ENCODE assay signal across 18 cellular contexts in the genomic region with DNA sequence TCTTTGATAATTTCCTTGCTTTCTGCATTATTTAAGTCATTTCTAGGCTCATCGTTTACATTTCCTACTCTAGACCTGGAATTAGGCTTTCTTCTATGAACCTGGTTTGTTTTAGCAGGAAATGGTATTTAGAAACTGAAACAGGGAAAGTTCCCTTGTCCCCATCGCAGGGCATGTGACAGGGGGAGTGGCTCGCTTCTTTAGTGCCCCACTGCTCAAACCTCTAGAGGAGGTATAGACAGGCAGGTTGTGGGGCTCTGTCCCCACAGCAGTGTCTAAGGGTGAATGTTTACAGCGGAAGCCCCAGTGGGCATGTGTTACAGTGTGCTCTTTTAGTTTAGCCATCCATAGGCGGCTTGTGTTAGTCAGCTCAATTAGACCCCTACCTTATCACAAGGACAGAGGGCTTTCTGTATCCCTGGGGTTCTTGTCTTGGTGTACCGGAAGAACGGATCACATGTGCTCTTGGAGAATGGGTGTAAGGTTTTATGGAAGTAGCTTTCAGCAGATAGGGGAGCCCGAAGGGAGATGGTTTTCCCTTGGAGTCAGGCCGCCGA. TPM values are rescaled to one million over a fixed set of nuclear protein-coding genes. Genes with fewer than 3 reads are reported as not detected.
DNase-seq lines count a peak whose midpoint lies in the region; ATAC-seq and TF ChIP-seq lines count a peak whose summit lies in the region.
"Had no signal": no experiment of that assay in that cellular context is flagged by ENCODE, and none has a peak within 500 bp of the region (broad histone marks: within the 10 kb centered on the region; RNA-seq: fewer than 3 reads in every experiment).

No MANE protein-coding gene starts in this region.

- H3K9ac ChIP-seq in MM.1S (ENCODE audit: low read length) = no peak overlapping the region
- H3K9ac ChIP-seq: SK-N-SH had no signal

- no peaks in the 10 kb centered on the region for H3F3A ChIP-seq in MM.1S (ENCODE audit: insufficient read depth, low read length)

- no peak overlapping the region for H3K27ac ChIP-seq in MM.1S (ENCODE audit: low read length)
- H3K27ac ChIP-seq: PC-9 had no signal

- H2AFZ ChIP-seq in MM.1S (ENCODE audit: low read length) = no peak overlapping the region
- H2AFZ ChIP-seq: PC-9 had no signal

- no peak overlapping the region for H3K4me3 ChIP-seq in MM.1S (ENCODE audit: low read length)
- H3K4me3 ChIP-seq: HAP-1, PC-9 had no signal

- H3K9me3 Mint-ChIP-seq in activated naive CD8-positive, alpha-beta T cell treated with anti-CD3 and anti-CD28 coated beads, Interleukin-2, amount 10 ng/mL, durations not matched to agents 7 days and 5 days = no peaks in the 10 kb centered on the region
- no peaks in the 10 kb centered on the region for H3K9me3 Mint-ChIP-seq in activated naive CD8-positive, alpha-beta T cell treated with anti-CD3 and anti-CD28 coated beads, Interleukin-2, amount 50 U/mL, for 24 hours
- no peaks in the 10 kb centered on the region for H3K9me3 Mint-ChIP-seq in activated T-helper 17 cell treated with anti-CD3 and anti-CD28 coated beads, Interleukin-2, amount 50 U/mL, for 72 hours
- H3K9me3 Mint-ChIP-seq: CD8-positive, alpha-beta memory T cell had no signal

- no peaks in the 10 kb centered on the region for H3K27me3 Mint-ChIP-seq in activated naive CD8-positive, alpha-beta T cell treated with anti-CD3 and anti-CD28 coated beads, Interleukin-2, amount 10 ng/mL, durations not matched to agents 7 days and 5 days
- H3K27me3 Mint-ChIP-seq in activated naive CD8-positive, alpha-beta T cell treated with anti-CD3 and anti-CD28 coated beads, Interleukin-2, amount 50 U/mL, for 24 hours = no peaks in the 10 kb centered on the region
- H3K27me3 Mint-ChIP-seq in activated T-helper 17 cell treated with anti-CD3 and anti-CD28 coated beads, Interleukin-2, amount 50 U/mL, for 72 hours = no peaks in the 10 kb centered on the region
- H3K27me3 Mint-ChIP-seq: CD8-positive, alpha-beta memory T cell had no signal

- peak overlapping the region; percentile 52; the same call in 1 of the 2 replicates for H3K4me2 ChIP-seq in MM.1S (ENCODE audit: low read depth, low read length)
- H3K4me2 ChIP-seq: PC-9, SK-N-SH had no signal

- H3K27ac Mint-ChIP-seq in activated naive CD8-positive, alpha-beta T cell treated with anti-CD3 and anti-CD28 coated beads, Interleukin-2, amount 10 ng/mL, durations not matched to agents 7 days and 5 days = peak overlapping the region; percentile 73
- no peak overlapping the region for H3K27ac Mint-ChIP-seq in activated naive CD8-positive, alpha-beta T cell treated with anti-CD3 and anti-CD28 coated beads, Interleukin-2, amount 50 U/mL, for 24 hours
- peak overlapping the region; percentile 36 for H3K27ac Mint-ChIP-seq in activated T-helper 17 cell treated with anti-CD3 and anti-CD28 coated beads, Interleukin-2, amount 50 U/mL, for 72 hours

- H3K36me3 Mint-ChIP-seq in activated naive CD8-positive, alpha-beta T cell treated with anti-CD3 and anti-CD28 coated beads, Interleukin-2, amount 10 ng/mL, durations not matched to agents 7 days and 5 days = peaks cover 6% of the 10 kb centered on the region
- peaks cover 2% of the 10 kb centered on the region for H3K36me3 Mint-ChIP-seq in activated naive CD8-positive, alpha-beta T cell treated with anti-CD3 and anti-CD28 coated beads, Interleukin-2, amount 50 U/mL, for 24 hours (ENCODE audit: low read depth)
- no peaks in the 10 kb centered on the region for H3K36me3 Mint-ChIP-seq in activated T-helper 17 cell treated with anti-CD3 and anti-CD28 coated beads, Interleukin-2, amount 50 U/mL, for 72 hours (ENCODE audit: low read depth)

- H3K4me1 ChIP-seq in MM.1S (ENCODE audit: low read length) = peaks cover 8% of the 10 kb centered on the region
- H3K4me1 ChIP-seq: BE2C, HAP-1 had no signal

- no peaks in the 10 kb centered on the region for H3K36me3 ChIP-seq in MM.1S (replicated peaks; ENCODE audit: insufficient read depth, low read length)

- H3K9me3 ChIP-seq in MM.1S (replicated peaks; ENCODE audit: insufficient read depth, low read length) = no peaks in the 10 kb centered on the region
- H3K9me3 ChIP-seq: BE2C, HAP-1, SK-N-SH had no signal

- H3K4me3 Mint-ChIP-seq in activated naive CD8-positive, alpha-beta T cell treated with anti-CD3 and anti-CD28 coated beads, Interleukin-2, amount 10 ng/mL, durations not matched to agents 7 days and 5 days = peak overlapping the region; percentile 50
- no peak overlapping the region for H3K4me3 Mint-ChIP-seq in activated naive CD8-positive, alpha-beta T cell treated with anti-CD3 and anti-CD28 coated beads, Interleukin-2, amount 50 U/mL, for 24 hours
- no peak overlapping the region for H3K4me3 Mint-ChIP-seq in activated T-helper 17 cell treated with anti-CD3 and anti-CD28 coated beads, Interleukin-2, amount 50 U/mL, for 72 hours
- H3K4me3 Mint-ChIP-seq: CD8-positive, alpha-beta memory T cell had no signal

- POLR2A ChIA-PET in activated naive CD8-positive, alpha-beta T cell treated with anti-CD3 and anti-CD28 coated beads, Interleukin-2, amount 10 ng/mL, durations not matched to agents 7 days and 5 days (lab: Charles Lee) = no interaction called here

- DNase-seq in activated naive CD8-positive, alpha-beta T cell treated with anti-CD3 and anti-CD28 coated beads, Interleukin-2, amount 10 ng/mL, durations not matched to agents 7 days and 5 days = no peak
- no peak for DNase-seq in activated naive CD8-positive, alpha-beta T cell treated with anti-CD3 and anti-CD28 coated beads, Interleukin-2, amount 50 U/mL, for 24 hours
- DNase-seq in MM.1S (peak; percentile 37), NCI-H524 treated with DMSO at 0.1 percent for 48 hours (lab: John Stamatoyannopoulos, UW) (no peak), NCI-H187 treated with DMSO at 0.1 percent for 48 hours (lab: John Stamatoyannopoulos, UW) (no peak)
- DNase-seq in effector CD8-positive, alpha-beta T cell (lab: John Stamatoyannopoulos, UW) = no peak
- DNase-seq: ACHN; BE2C; CD8-positive, alpha-beta memory T cell; GF-D8; Karpas-422; NCI-H345; NCI-H69; PC-9; SK-N-SH had no signal

- H3K79me2 ChIP-seq in MM.1S (ENCODE audit: low read length) = no peaks in the 10 kb centered on the region

- peak; percentile 93 for ATAC-seq in activated naive CD8-positive, alpha-beta T cell treated with anti-CD3 and anti-CD28 coated beads, Interleukin-2, amount 10 ng/mL, durations not matched to agents 7 days and 5 days (ENCODE audit: low read depth)
- ATAC-seq in activated naive CD8-positive, alpha-beta T cell treated with anti-CD3 and anti-CD28 coated beads, Interleukin-2, amount 50 U/mL, for 24 hours = no peak
- no peak for ATAC-seq in activated T-helper 17 cell treated with anti-CD3 and anti-CD28 coated beads, Interleukin-2, amount 50 U/mL, for 72 hours (replicated peaks)
- ATAC-seq: Right ventricle myocardium inferior had no signal

- H3K9me2 ChIP-seq in MM.1S (replicated peaks; ENCODE audit: insufficient read depth, low read length) = no peaks in the 10 kb centered on the region
- H3K9me2 ChIP-seq: SK-N-SH had no signal

- H4K20me1 ChIP-seq in MM.1S (ENCODE audit: insufficient read depth, low read length) = no peaks in the 10 kb centered on the region

- peaks cover 15% of the 10 kb centered on the region for H3K4me1 Mint-ChIP-seq in activated naive CD8-positive, alpha-beta T cell treated with anti-CD3 and anti-CD28 coated beads, Interleukin-2, amount 10 ng/mL, durations not matched to agents 7 days and 5 days
- peaks cover 5% of the 10 kb centered on the region for H3K4me1 Mint-ChIP-seq in activated naive CD8-positive, alpha-beta T cell treated with anti-CD3 and anti-CD28 coated beads, Interleukin-2, amount 50 U/mL, for 24 hours
- peaks cover 7% of the 10 kb centered on the region for H3K4me1 Mint-ChIP-seq in activated T-helper 17 cell treated with anti-CD3 and anti-CD28 coated beads, Interleukin-2, amount 50 U/mL, for 72 hours

- TF ChIP-seq CTCF in MM.1S (IDR thresholded peaks at IDR 0.05; ENCODE audit: low read length) = no peak

- H3K27me3 ChIP-seq in MM.1S (replicated peaks; ENCODE audit: insufficient read depth, low read length) = no peaks in the 10 kb centered on the region
- H3K27me3 ChIP-seq: BE2C had no signal

RNA-seq across cellular contexts. Expression of a gene that starts 25.0 kb away (rescaled TPM):
- total RNA-seq in activated naive CD8-positive, alpha-beta T cell treated with anti-CD3 and anti-CD28 coated beads, Interleukin-2, amount 10 ng/mL, durations not matched to agents 7 days and 5 days = 1 to 10 TPM; 1.7 to 2.4 TPM
- total RNA-seq in activated T-helper 17 cell treated with anti-CD3 and anti-CD28 coated beads, Interleukin-2, amount 50 U/mL, for 72 hours = 1 to 10 TPM; 2.4 to 3.4 TPM
